ENCODE assay signal across 8 cellular contexts in the genomic region with DNA sequence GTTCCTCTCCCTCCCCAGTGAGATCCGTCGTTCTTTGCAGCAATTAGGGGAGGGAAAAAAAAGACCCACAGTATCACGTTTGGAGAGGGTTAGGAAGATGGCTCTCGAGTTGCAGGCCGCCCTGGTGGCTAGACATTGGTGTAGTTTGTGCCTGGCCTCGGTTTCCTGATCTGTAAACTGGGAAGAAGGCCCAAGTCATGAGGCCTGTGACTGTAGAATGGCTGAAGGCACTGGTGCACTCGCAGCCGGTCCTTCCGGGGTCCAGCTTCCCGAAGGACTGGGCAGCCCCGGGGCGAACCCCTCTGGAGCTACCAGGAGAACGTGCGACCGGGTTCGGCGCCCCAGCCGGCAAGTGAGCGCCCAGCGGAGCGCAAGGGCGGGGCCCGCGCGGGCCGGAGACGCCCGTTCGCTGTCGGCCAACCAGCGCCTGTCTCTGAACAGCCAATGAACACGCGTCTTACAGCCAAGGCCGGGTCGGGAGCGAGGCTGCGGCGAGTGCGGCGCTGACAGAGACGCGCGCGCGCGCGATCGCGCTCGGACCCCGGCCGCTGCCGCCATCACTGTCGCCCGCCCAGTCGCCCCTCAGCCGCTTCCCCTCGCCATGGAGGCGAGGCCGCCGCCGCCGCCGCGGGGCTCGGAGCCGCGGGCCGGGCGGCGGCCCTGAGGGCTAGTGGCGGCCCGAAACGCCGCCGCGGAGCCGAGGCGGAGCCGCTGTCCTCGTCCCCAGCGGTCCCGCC. TPM values are rescaled to one million over a fixed set of nuclear protein-coding genes. Genes with fewer than 3 reads are reported as not detected.
DNase-seq lines count a peak whose midpoint lies in the region; ATAC-seq and TF ChIP-seq lines count a peak whose summit lies in the region.

A gene with protein sequence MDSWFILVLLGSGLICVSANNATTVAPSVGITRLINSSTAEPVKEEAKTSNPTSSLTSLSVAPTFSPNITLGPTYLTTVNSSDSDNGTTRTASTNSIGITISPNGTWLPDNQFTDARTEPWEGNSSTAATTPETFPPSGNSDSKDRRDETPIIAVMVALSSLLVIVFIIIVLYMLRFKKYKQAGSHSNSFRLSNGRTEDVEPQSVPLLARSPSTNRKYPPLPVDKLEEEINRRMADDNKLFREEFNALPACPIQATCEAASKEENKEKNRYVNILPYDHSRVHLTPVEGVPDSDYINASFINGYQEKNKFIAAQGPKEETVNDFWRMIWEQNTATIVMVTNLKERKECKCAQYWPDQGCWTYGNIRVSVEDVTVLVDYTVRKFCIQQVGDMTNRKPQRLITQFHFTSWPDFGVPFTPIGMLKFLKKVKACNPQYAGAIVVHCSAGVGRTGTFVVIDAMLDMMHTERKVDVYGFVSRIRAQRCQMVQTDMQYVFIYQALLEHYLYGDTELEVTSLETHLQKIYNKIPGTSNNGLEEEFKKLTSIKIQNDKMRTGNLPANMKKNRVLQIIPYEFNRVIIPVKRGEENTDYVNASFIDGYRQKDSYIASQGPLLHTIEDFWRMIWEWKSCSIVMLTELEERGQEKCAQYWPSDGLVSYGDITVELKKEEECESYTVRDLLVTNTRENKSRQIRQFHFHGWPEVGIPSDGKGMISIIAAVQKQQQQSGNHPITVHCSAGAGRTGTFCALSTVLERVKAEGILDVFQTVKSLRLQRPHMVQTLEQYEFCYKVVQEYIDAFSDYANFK (plus strand): TSS at position 472 of the 737 bp plus-strand sequence. CDS start 90,797 bp downstream, outside the sequence.

- POLR2A ChIA-PET in activated CD4-positive, alpha-beta memory T cell treated with anti-CD3 and anti-CD28 coated beads for 36 hours (lab: Charles Lee) = interaction anchor here (0.6 to 1.4 kb wide), 7 partner anchors 30 to 256 kb away, joined by 3 to 10 read pairs (median 4); no protein-coding TSS in a partner anchor

- H3K27me3 ChIP-seq in dorsolateral prefrontal cortex = no peaks in the 10 kb centered on the region

- ATAC-seq in GM19397 (IDR thresholded peaks at IDR 0.05; ENCODE audit: unreplicated experiment) (peak; percentile 88), HG03571 (IDR thresholded peaks at IDR 0.05; ENCODE audit: unreplicated experiment) (peak; percentile 88)

- WGBS in lower leg skin, 2 donors = 0% methylated on average over 41 to 56 of the region's 83 CpGs

- peak within 1 kb of the TSS; percentile 90 for H3K4me3 Mint-ChIP-seq in activated CD4-positive, alpha-beta memory T cell treated with anti-CD3 and anti-CD28 coated beads for 36 hours

- peak within 1 kb of the TSS in 58 of 59 donors; percentile 43 to 95 (median 88) for H3K27ac ChIP-seq in dorsolateral prefrontal cortex

- peak within 1 kb of the TSS; percentile 62 to 100 (median 94) for H3K4me3 ChIP-seq in dorsolateral prefrontal cortex
- H3K4me3 ChIP-seq in lower leg skin (ENCODE audit: low read depth, poor library complexity, severe bottlenecking) = peak within 1 kb of the TSS; percentile 88

- no peaks in the 10 kb centered on the region for H3K27me3 Mint-ChIP-seq in activated CD4-positive, alpha-beta memory T cell treated with anti-CD3 and anti-CD28 coated beads for 36 hours

- DNase-seq in CD1c-positive myeloid dendritic cell (ENCODE audit: extremely low spot score) (peak; percentile 96), NCI-H774 (lab: John Stamatoyannopoulos, UW) (peak; percentile 92), dorsolateral prefrontal cortex (peak; percentile 93 to 97 (median 95)), lower leg skin (ENCODE audit: low spot score in 2 of 2) (peak; percentile 89 to 98)
- DNase-seq in activated CD4-positive, alpha-beta memory T cell treated with anti-CD3 and anti-CD28 coated beads for 36 hours = peak; percentile 95
- peak; percentile 89 for DNase-seq in stimulated activated CD4-positive, alpha-beta T cell treated with anti-CD3 and anti-CD28 coated beads, Interleukin-4, amount 100 ng/mL, for 4 hours

- CTCF ChIA-PET in activated CD4-positive, alpha-beta memory T cell treated with anti-CD3 and anti-CD28 coated beads for 36 hours (lab: Charles Lee) = interaction anchor here (0.6 to 1.7 kb wide), 8 partner anchors 10 to 138 kb away, joined by 3 to 7 read pairs (median 3); partner anchors contain the start of gene TMEM239

- H3K27ac Mint-ChIP-seq in activated CD4-positive, alpha-beta memory T cell treated with anti-CD3 and anti-CD28 coated beads for 36 hours = peak within 1 kb of the TSS; percentile 91

- TF ChIP-seq POLR2A in lower leg skin (IDR thresholded peaks at IDR 0.05) = peak in 1 of 2 donors; percentile 35

- peaks cover 43% of the 10 kb centered on the region for H3K4me1 Mint-ChIP-seq in activated CD4-positive, alpha-beta memory T cell treated with anti-CD3 and anti-CD28 coated beads for 36 hours (ENCODE audit: low read depth)

- intact Hi-C loops in activated CD4-positive, alpha-beta memory T cell treated with anti-CD3 and anti-CD28 coated beads for 36 hours (cut with micrococcal nuclease) = loop anchor here (1.0 to 5.0 kb wide), 4 partner anchors 39 to 138 kb away; no protein-coding TSS in a partner anchor
- intact Hi-C loops in dorsolateral prefrontal cortex (cut with DNase I) (loop anchor here (2.0 to 10.0 kb wide), 3 partner anchors 32 to 129 kb away; partner anchors contain the start of genes PCED1A (in 1 of the 2) and VPS16 (in 1 of the 2)), lower leg skin (cut with DNase I; ENCODE audit: low total_unique reads) (no loop called here)

- peaks cover 21% of the 10 kb centered on the region for H3K36me3 Mint-ChIP-seq in activated CD4-positive, alpha-beta memory T cell treated with anti-CD3 and anti-CD28 coated beads for 36 hours

- TF ChIP-seq CTCF in dorsolateral prefrontal cortex (IDR thresholded peaks at IDR 0.05 in 54 of 56, conservative IDR thresholded peaks at IDR 0.05 in 2 of 56; ENCODE audit: low read depth in 1 of 56, partially characterized antibody in 56 of 56) = peak in 8 of 56 donors; percentile 0 to 26 (median 7)
- TF ChIP-seq CTCF in lower leg skin (IDR thresholded peaks at IDR 0.05) = no peak

- no peaks in the 10 kb centered on the region for H3K9me3 Mint-ChIP-seq in activated CD4-positive, alpha-beta memory T cell treated with anti-CD3 and anti-CD28 coated beads for 36 hours

RNA-seq across cellular contexts. Expression of the gene that starts here (rescaled TPM):
- total RNA-seq in activated CD4-positive, alpha-beta memory T cell treated with anti-CD3 and anti-CD28 coated beads for 36 hours = 10 to 100 TPM; 61.1 to 62.8 TPM
- total RNA-seq in dorsolateral prefrontal cortex = 100 to 1,000 TPM; 105 to 214 (median 150) TPM
- total RNA-seq in lower leg skin = 10 to 100 TPM; 50.7 to 96.7 (median 64.1) TPM

Comparison
In these comparisons a context has a peak if more than half of its experiments do, and no peak if none do; other contexts are left out.
1. Peak in every context shown above with its lines: DNase-seq, ATAC-seq, H3K4me3 ChIP-seq and H3K27ac ChIP-seq.